In the genomic region with DNA sequence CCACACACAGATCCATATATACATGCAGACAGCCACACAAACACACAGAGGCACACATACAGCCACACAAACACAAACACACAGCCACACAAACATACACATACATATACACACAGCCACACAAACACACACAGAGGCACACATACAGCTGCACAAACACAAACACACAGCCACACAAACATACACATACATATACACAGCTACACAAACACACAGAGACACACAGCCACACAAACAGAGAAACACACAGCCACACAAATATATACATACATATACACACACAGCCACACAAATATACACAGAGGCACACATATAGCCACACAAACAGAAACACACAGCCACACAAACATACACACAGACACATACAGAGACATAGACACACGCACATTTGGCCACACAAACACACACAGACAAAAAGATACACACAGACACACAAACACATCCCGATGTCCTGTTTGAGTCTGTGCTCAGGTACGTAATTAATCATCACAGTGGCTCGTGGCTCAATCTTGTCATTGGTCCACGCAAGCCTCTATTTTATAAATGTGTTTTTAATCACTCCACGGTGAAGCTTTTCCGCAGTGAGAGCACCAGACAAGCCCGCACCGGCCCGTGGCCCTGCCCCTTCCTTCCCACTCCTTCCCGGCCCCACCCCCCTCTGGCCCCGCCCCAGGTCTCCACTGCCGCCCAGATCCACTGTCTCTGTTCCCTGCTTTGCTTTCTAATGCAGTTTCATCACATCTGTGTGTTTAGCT, we compare ENCODE assay signal across 9 cellular contexts.
DNase-seq lines count a peak whose midpoint lies in the region; ATAC-seq and TF ChIP-seq lines count a peak whose summit lies in the region.
"Had no signal": no experiment of that assay in that cellular context is flagged by ENCODE, and none has a peak within 500 bp of the region (broad histone marks: within the 10 kb centered on the region; RNA-seq: fewer than 3 reads in every experiment).

No MANE protein-coding gene starts in this region.

- H3K36me3 ChIP-seq in mucosa of descending colon (ENCODE audit: low read depth) = no peaks in the 10 kb centered on the region

- DNase-seq in COLO829 (ENCODE audit: low spot score) (peak; percentile 52), HT-29 (ENCODE audit: low spot score) (peak; percentile 12), cardiac fibroblast (ENCODE audit: low read depth in 2 of 2) (peak; percentile 5 to 12), mucosa of descending colon (peak in 2 of 3 donors; percentile 30 to 37), CD1c-positive myeloid dendritic cell (ENCODE audit: extremely low spot score) (no peak), SK-N-DZ (ENCODE audit: low spot score) (no peak)
- DNase-seq: activated CD4-positive, alpha-beta T cell treated with anti-CD3 and anti-CD28 coated beads for 1 hour; NCI-H510A had no signal

- intact Hi-C loops in mucosa of descending colon (cut with DNase I, micrococcal nuclease) = no loop called here

- no peaks in the 10 kb centered on the region for H3K4me1 ChIP-seq in mucosa of descending colon (ENCODE audit: low read depth)

- H3K9me3 ChIP-seq in mucosa of descending colon = peaks cover 2% of the 10 kb centered on the region

- no peak for TF ChIP-seq CTCF in cardiac fibroblast (IDR thresholded peaks at IDR 0.05; ENCODE audit: low read depth, low read length)
- no peak for TF ChIP-seq CTCF in mucosa of descending colon (IDR thresholded peaks at IDR 0.05)

- ATAC-seq in mucosa of descending colon = peak; percentile 41
- ATAC-seq in GM21390 (IDR thresholded peaks at IDR 0.05; ENCODE audit: unreplicated experiment) = no peak

- H3K4me3 ChIP-seq in cardiac fibroblast (replicated peaks in 1 of 2; ENCODE audit: low read depth in 2 of 2, low read length in 2 of 2) = no peak overlapping the region
- no peak overlapping the region for H3K4me3 ChIP-seq in mucosa of descending colon

Comparison
In these comparisons a context has a peak if more than half of its experiments do, and no peak if none do; other contexts are left out.
1. DNase-seq: peak in COLO829 (single experiment), HT-29 (single experiment), cardiac fibroblast (2 of 2) and mucosa of descending colon (2 of 3); none in CD1c-positive myeloid dendritic cell (single experiment) and SK-N-DZ (single experiment).